In the genomic region with DNA sequence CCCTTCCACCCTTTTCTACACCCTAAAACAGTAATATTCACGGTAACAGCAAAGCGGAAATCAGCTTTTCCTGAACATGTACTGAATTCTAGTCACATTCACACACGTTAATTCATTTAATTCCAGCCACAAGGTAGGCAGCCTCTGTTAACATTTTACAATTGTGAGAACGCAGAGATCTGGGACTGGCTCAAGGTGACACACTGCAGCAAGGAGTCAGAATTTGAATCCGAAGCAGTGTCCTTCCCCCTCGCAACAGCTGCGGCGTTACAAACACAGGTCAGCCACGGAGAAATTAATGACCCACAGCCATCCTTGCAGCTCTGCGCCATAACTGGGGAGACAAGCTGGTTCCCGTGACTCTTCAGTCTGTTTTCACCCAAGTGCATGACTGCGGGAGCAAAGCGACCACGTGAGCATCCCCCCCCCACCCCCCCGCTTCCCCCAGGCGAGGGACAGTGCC, we compare ENCODE assay signal across 8 cellular contexts. TPM values are rescaled to one million over a fixed set of nuclear protein-coding genes. Genes with fewer than 3 reads are reported as not detected.
DNase-seq lines count a peak whose midpoint lies in the region; ATAC-seq and TF ChIP-seq lines count a peak whose summit lies in the region.

No MANE protein-coding gene starts in this region.

- DNase-seq in cardiac muscle cell (ENCODE audit: low read depth in 1 of 2, low spot score in 1 of 2) (no peak), left cardiac atrium (no peak), SK-MEL-5 (ENCODE audit: low read depth, low spot score) (peak; percentile 72), epithelial cell of prostate (ENCODE audit: low read depth, low spot score) (no peak), middle frontal gyrus (ENCODE audit: extremely low spot score, low spot score) (no peak)
- no peak for DNase-seq in stimulated activated CD4-positive, alpha-beta T cell treated with anti-CD3 and anti-CD28 coated beads, Interleukin-4, amount 100 ng/mL, for 4 hours

- H3K27me3 ChIP-seq in cardiac muscle cell = no peaks in the 10 kb centered on the region
- no peaks in the 10 kb centered on the region for H3K27me3 ChIP-seq in neuron (ENCODE audit: insufficient read depth, low read length)

- no peak overlapping the region for H2AFZ ChIP-seq in neuron (ENCODE audit: low read depth, low read length)

- intact Hi-C loops in left cardiac atrium (cut with DNase I) = loop anchor here in 1 of 2 donors (5.0 kb wide), 2 partner anchors 82 to 163 kb away; partner anchors contain the start of gene TTL

- H3K36me3 ChIP-seq in cardiac muscle cell = peaks cover 13% of the 10 kb centered on the region
- H3K36me3 ChIP-seq in neuron (ENCODE audit: insufficient read depth, low read length) = peaks cover 26% of the 10 kb centered on the region

- H3K9me3 ChIP-seq in cardiac muscle cell (ENCODE audit: low read depth) (no peaks in the 10 kb centered on the region), neuron (ENCODE audit: low read length) (no peaks in the 10 kb centered on the region)

- TF ChIP-seq CTCF in cardiac muscle cell (IDR thresholded peaks at IDR 0.05; ENCODE audit: low read depth, low read length) = no peak

- in situ Hi-C loops in SK-MEL-5 (cut with HindIII; ENCODE audit: low pct_unique_long_range_greater_than_20kb, low sequenced_read_pairs) = no loop called here

- H3K27ac ChIP-seq in cardiac muscle cell (peak overlapping the region; percentile 90), epithelial cell of prostate (peak overlapping the region; percentile 91)

- ATAC-seq in left cardiac atrium (no peak), GM18870 (IDR thresholded peaks at IDR 0.05; ENCODE audit: unreplicated experiment) (no peak)

- H3K4me3 ChIP-seq in cardiac muscle cell = peak overlapping the region; percentile 94
- peak overlapping the region; percentile 98 for H3K4me3 ChIP-seq in neuron (ENCODE audit: low read length)

- H3K4me1 ChIP-seq in cardiac muscle cell (ENCODE audit: low read depth) (peaks cover 8% of the 10 kb centered on the region), neuron (ENCODE audit: insufficient read depth, low read length) (peaks cover 26% of the 10 kb centered on the region)

RNA-seq across cellular contexts. Expression of gene SLC20A1, which starts 0.8 kb away (rescaled TPM):
- 10.0 and 11.4 TPM in 2 replicates for total RNA-seq in cardiac muscle cell
- polyA plus RNA-seq in cardiac muscle cell = 21.7 and 22.9 TPM in 2 replicates
- total RNA-seq in left cardiac atrium = 10 to 100 TPM; 15.1 to 38.1 TPM
- total RNA-seq in SK-MEL-5 (2014; rRNA removed; shearing (Covaris generic)) = 29.2 and 32.8 TPM in 2 replicates
- polyA plus RNA-seq in SK-MEL-5 (2015; cell fraction: cytosol; rRNA removed) = 58.3 and 73.7 TPM in 2 replicates
- 122 and 143 TPM in 2 replicates for polyA plus RNA-seq in SK-MEL-5 (2015; cell fraction: nucleus; rRNA removed)
